In the genomic region with DNA sequence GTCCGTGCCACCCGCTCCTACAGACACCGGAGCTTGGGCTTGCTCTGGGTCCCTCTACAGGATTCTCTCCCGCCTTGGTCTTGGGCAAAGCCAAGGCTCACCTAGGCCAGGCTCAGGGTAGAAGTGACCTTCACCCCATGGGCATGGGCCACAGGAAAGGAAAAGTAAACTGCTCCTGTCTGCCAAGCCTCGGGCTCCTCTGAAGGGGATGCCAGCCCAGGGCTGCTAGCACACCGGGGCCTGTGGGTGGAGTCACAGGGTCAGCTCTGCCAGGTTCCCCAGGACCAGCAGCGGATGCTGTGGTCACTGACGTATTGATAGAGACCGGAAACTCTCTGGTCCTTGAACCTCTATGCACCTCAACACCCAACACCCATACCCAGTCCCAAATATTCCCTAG, we compare ENCODE assay signal across 22 cellular contexts.
DNase-seq lines count a peak whose midpoint lies in the region; ATAC-seq, FAIRE-seq and TF ChIP-seq lines count a peak whose summit lies in the region.
"Had no signal": no experiment of that assay in that cellular context is flagged by ENCODE, and none has a peak within 500 bp of the region (broad histone marks: within the 10 kb centered on the region; RNA-seq: fewer than 3 reads in every experiment).

No MANE protein-coding gene starts in this region.

- no peaks in the 10 kb centered on the region for H3K27me3 Mint-ChIP-seq in stimulated activated memory B cell treated with anti-CD40 and anti-IgM and Interleukin-4, amounts not matched to agents 10 μg/mL and 1 μg/mL and 100 μg/mL, for 72 hours
- H3K27me3 Mint-ChIP-seq: B cell; CD4-positive, CD25-positive, alpha-beta regulatory T cell had no signal

- no TSS peak for BruUV-seq in HepG2 (replicated peaks; lab: Mats Ljungman, UMichigan)

- H3K4me3 Mint-ChIP-seq in stimulated activated memory B cell treated with anti-CD40 and anti-IgM and Interleukin-4, amounts not matched to agents 10 μg/mL and 1 μg/mL and 100 μg/mL, for 72 hours: no peak overlapping the region
- H3K4me3 Mint-ChIP-seq: B cell; CD4-positive, CD25-positive, alpha-beta regulatory T cell; CD8-positive, alpha-beta T cell; HFFc6 had no signal

- H3K36me3 ChIP-seq in right lobe of liver: no peaks in the 10 kb centered on the region
- H3K36me3 ChIP-seq in HepG2 (replicated peaks in 1 of 2; ENCODE audit: control insufficient read depth in 1 of 2, insufficient read depth in 2 of 2, low read length in 2 of 2): no peaks in the 10 kb centered on the region
- H3K36me3 ChIP-seq: BLaER1, HAP-1 had no signal

- POLR2A ChIA-PET in HepG2 (lab: Yijun Ruan, JAX): no interaction called here

- TF ChIP-seq EP300 in HepG2 (IDR thresholded peaks at IDR 0.05; ENCODE audit: low read depth in 2 of 2, low read length in 2 of 2) (no peak), HepG2 (CRISPR knock-in tag; IDR thresholded peaks at IDR 0.05; ENCODE audit: borderline replicate concordance) (no peak)

- no peaks in the 10 kb centered on the region for H3K36me3 Mint-ChIP-seq in stimulated activated memory B cell treated with anti-CD40 and anti-IgM and Interleukin-4, amounts not matched to agents 10 μg/mL and 1 μg/mL and 100 μg/mL, for 72 hours
- H3K36me3 Mint-ChIP-seq: CD4-positive, CD25-positive, alpha-beta regulatory T cell; CD8-positive, alpha-beta T cell had no signal

- intact Hi-C loops in right lobe of liver (cut with DNase I): no loop called here
- intact Hi-C loops in HepG2 (cut with micrococcal nuclease; ENCODE audit: unreplicated experiment): no loop called here

- no peak for FAIRE-seq in HepG2 (lab: Jason Lieb, UNC)
- no peak for FAIRE-seq in urothelium cell line (lab: Jason Lieb, UNC)
- FAIRE-seq: A204.1, G401.6, GM12892, H54 had no signal

- peak in 3 of 4 donors; percentile 34 to 83 (median 69) for ATAC-seq in right lobe of liver
- no peak for ATAC-seq in HepG2
- ATAC-seq in stimulated activated memory B cell treated with anti-CD40 and anti-IgM and Interleukin-4, amounts not matched to agents 10 μg/mL and 1 μg/mL and 100 μg/mL, for 72 hours: peak; percentile 18
- ATAC-seq: CD8-positive, alpha-beta T cell had no signal

- no peaks in the 10 kb centered on the region for H3K79me2 ChIP-seq in HepG2 (ENCODE audit: insufficient read depth, low read length)

- DNase-seq in right lobe of liver (peak in 2 of 3 donors; percentile 55 to 70), HepG2 (ENCODE audit: low spot score) (no peak), RPMI8226 (peak; percentile 4), urothelium cell line (ENCODE audit: low spot score) (no peak)
- no peak for DNase-seq in activated CD4-positive, CD25-positive, alpha-beta regulatory T cell treated with anti-CD3 and anti-CD28 coated beads, Interleukin-2, amount 50 U/mL, for 72 hours
- DNase-seq: Caco-2; CD4-positive, CD25-positive, alpha-beta regulatory T cell; CD8-positive, alpha-beta T cell; DMS153; DND-41; GOT3; HFFc6 had no signal

- no peak for TF ChIP-seq RAD21 in HepG2 (CRISPR knock-in tag; IDR thresholded peaks at IDR 0.05)

- H3K27ac Mint-ChIP-seq in stimulated activated memory B cell treated with anti-CD40 and anti-IgM and Interleukin-4, amounts not matched to agents 10 μg/mL and 1 μg/mL and 100 μg/mL, for 72 hours: no peak overlapping the region
- H3K27ac Mint-ChIP-seq: B cell; CD4-positive, CD25-positive, alpha-beta regulatory T cell; CD8-positive, alpha-beta T cell; HFFc6 had no signal

- H3K9me3 ChIP-seq in right lobe of liver: no peaks in the 10 kb centered on the region
- H3K9me3 ChIP-seq in HepG2 (ENCODE audit: low read length): no peaks in the 10 kb centered on the region
- H3K9me3 ChIP-seq: BLaER1, Caco-2, HAP-1 had no signal

- H3K4me3 ChIP-seq in right lobe of liver (no peak overlapping the region), HepG2 (replicated peaks in 1 of 3; ENCODE audit: insufficient read depth in 1 of 3, low read depth in 2 of 3, low read length in 3 of 3) (no peak overlapping the region)
- H3K4me3 ChIP-seq: BLaER1, HAP-1 had no signal

- no peaks in the 10 kb centered on the region for H4K20me1 ChIP-seq in HepG2 (ENCODE audit: insufficient read depth, low read length)
- H4K20me1 ChIP-seq: BLaER1 had no signal

- CTCF ChIA-PET in HepG2 (lab: Yijun Ruan, JAX; ENCODE audit: low intra/inter-chr PET ratio, low total read pairs): no interaction called here

- no peaks in the 10 kb centered on the region for H3K27me3 ChIP-seq in right lobe of liver
- peaks cover 0 to 15% of the 10 kb centered on the region in 2 experiments; a peak in 1 of 5 replicates for H3K27me3 ChIP-seq in HepG2 (ENCODE audit: control insufficient read depth in 1 of 2, insufficient read depth in 2 of 2, low read length in 2 of 2)
- H3K27me3 ChIP-seq: BLaER1 had no signal

- peaks cover 3% of the 10 kb centered on the region for H3K9me3 Mint-ChIP-seq in stimulated activated memory B cell treated with anti-CD40 and anti-IgM and Interleukin-4, amounts not matched to agents 10 μg/mL and 1 μg/mL and 100 μg/mL, for 72 hours
- H3K9me3 Mint-ChIP-seq: CD8-positive, alpha-beta T cell had no signal

- no peak overlapping the region for H2AFZ ChIP-seq in HepG2 (ENCODE audit: low read length)

- no peak overlapping the region for H3K9ac ChIP-seq in HepG2 (ENCODE audit: insufficient read depth, low read depth, low read length)
- H3K9ac ChIP-seq: BLaER1 had no signal

- TF ChIP-seq CTCF in right lobe of liver (IDR thresholded peaks at IDR 0.05) (no peak), HepG2 (CRISPR knock-in tag; IDR thresholded peaks at IDR 0.05) (no peak)

- H3K4me1 Mint-ChIP-seq in stimulated activated memory B cell treated with anti-CD40 and anti-IgM and Interleukin-4, amounts not matched to agents 10 μg/mL and 1 μg/mL and 100 μg/mL, for 72 hours: no peaks in the 10 kb centered on the region
- H3K4me1 Mint-ChIP-seq: B cell had no signal

- H3K4me1 ChIP-seq in right lobe of liver (no peaks in the 10 kb centered on the region), HepG2 (ENCODE audit: insufficient read depth, low read length) (no peaks in the 10 kb centered on the region)
- H3K4me1 ChIP-seq: BLaER1, Caco-2, HAP-1 had no signal

- 52% methylated on average over 4 of the region's 9 CpGs for WGBS in right lobe of liver (ENCODE audit: insufficient coverage, low coverage, low lambda C conversion rate, missing lambda C conversion rate)
- WGBS in HepG2 (ENCODE audit: low lambda C conversion rate): no CpG with 5 or more reads among the region's 9 CpGs

- TF ChIP-seq POLR2A in right lobe of liver (IDR thresholded peaks at IDR 0.05) (no peak), HepG2 (IDR thresholded peaks at IDR 0.05; ENCODE audit: insufficient read depth in 1 of 2, low read depth in 2 of 2, low read length in 2 of 2) (no peak)

- in situ Hi-C loops in HepG2 (cut with HindIII; ENCODE audit: extremely low pct_ligation_motif_present, low pct_unique_long_range_greater_than_20kb): no loop called here

- H3K4me2 ChIP-seq in HepG2 (ENCODE audit: low read depth, low read length): no peak overlapping the region
- H3K4me2 ChIP-seq: BLaER1 had no signal

- H3K27ac ChIP-seq in right lobe of liver: no peak overlapping the region
- no peak overlapping the region for H3K27ac ChIP-seq in HepG2 (ENCODE audit: extremely low read length, insufficient read depth, low read length)
- H3K27ac ChIP-seq: 22Rv1, BLaER1, C4-2B had no signal

TF ChIP-seq in HepG2, 621 proteins besides CTCF, POLR2A, EP300 and RAD21:
- TF ChIP-seq ZNF282 (IDR thresholded peaks at IDR 0.05; ENCODE audit: partially characterized antibody) (no peak), MLLT10 (CRISPR knock-in tag; IDR thresholded peaks at IDR 0.05) (no peak), ARID2 (CRISPR knock-in tag; IDR thresholded peaks at IDR 0.05; ENCODE audit: borderline replicate concordance) (no peak), PRMT3 (CRISPR knock-in tag; IDR thresholded peaks at IDR 0.05; ENCODE audit: borderline replicate concordance, low read depth) (no peak), KLF11 (CRISPR knock-in tag; IDR thresholded peaks at IDR 0.05) (no peak), ZBTB39 (CRISPR knock-in tag; IDR thresholded peaks at IDR 0.05) (no peak), MAFG (CRISPR knock-in tag; IDR thresholded peaks at IDR 0.05) (no peak)

Comparison
In these comparisons a context has a peak if more than half of its experiments do, and no peak if none do; other contexts are left out.
1. DNase-seq: peak in right lobe of liver (2 of 3) and RPMI8226 (single experiment); none in HepG2 (single experiment), activated CD4-positive, CD25-positive, alpha-beta regulatory T cell treated with anti-CD3 and anti-CD28 coated beads, Interleukin-2, amount 50 U/mL, for 72 hours (single experiment) and urothelium cell line (single experiment).